In genomic region chr12:93365616-93366015, GRCh38 we compare ENCODE assay signal across 2 cellular contexts.
TF ChIP-seq lines count a peak whose summit lies in the region.

No MANE protein-coding gene starts in this region.

TF ChIP-seq in K562, 482 proteins besides CTCF, POLR2A, EP300 and RAD21:
- TF ChIP-seq RBM14 (IDR thresholded peaks at IDR 0.05; ENCODE audit: borderline replicate concordance, insufficient read depth, low read depth, low read length), result no peak
- TF ChIP-seq TCF7 (IDR thresholded peaks at IDR 0.05; ENCODE audit: borderline replicate concordance), result no peak
- no peak for TF ChIP-seq SNIP1 (IDR thresholded peaks at IDR 0.05; ENCODE audit: low read depth)
TF ChIP-seq in K562: peak in this region for 0.

TF ChIP-seq in SK-N-SH treated with all-trans-retinoic acid at 6 μM for 48 hours, 23 proteins besides CTCF, POLR2A, EP300 and RAD21:
- TF ChIP-seq GLIS3 (CRISPR knock-in tag; IDR thresholded peaks at IDR 0.05) (no peak), CSRNP3 (CRISPR knock-in tag; IDR thresholded peaks at IDR 0.05) (no peak), PATZ1 (CRISPR knock-in tag; IDR thresholded peaks at IDR 0.05; ENCODE audit: borderline replicate concordance) (no peak), ESRRG (CRISPR knock-in tag; IDR thresholded peaks at IDR 0.05) (no peak), ISL1 (CRISPR knock-in tag; IDR thresholded peaks at IDR 0.05) (no peak), BACH2 (CRISPR knock-in tag; IDR thresholded peaks at IDR 0.05; ENCODE audit: borderline replicate concordance) (no peak), ZNF70 (CRISPR knock-in tag; IDR thresholded peaks at IDR 0.05) (no peak), ZC3H10 (CRISPR knock-in tag; IDR thresholded peaks at IDR 0.05) (no peak), CSDC2 (CRISPR knock-in tag; IDR thresholded peaks at IDR 0.05) (no peak), ZNF565 (CRISPR knock-in tag; conservative IDR thresholded peaks at IDR 0.05; ENCODE audit: low read depth) (no peak), CREB5 (CRISPR knock-in tag; IDR thresholded peaks at IDR 0.05; ENCODE audit: low read depth) (no peak), ZFP30 (CRISPR knock-in tag; IDR thresholded peaks at IDR 0.05) (no peak), TCF4 (CRISPR knock-in tag; IDR thresholded peaks at IDR 0.05; ENCODE audit: borderline replicate concordance) (no peak), ZFP3 (CRISPR knock-in tag; IDR thresholded peaks at IDR 0.05) (no peak), ARNTL (CRISPR knock-in tag; IDR thresholded peaks at IDR 0.05; ENCODE audit: borderline replicate concordance, low read depth) (no peak), TOX (CRISPR knock-in tag; IDR thresholded peaks at IDR 0.05; ENCODE audit: borderline replicate concordance) (no peak)
